In genomic region chr2:48467637-48468036, GRCh38 we compare ENCODE assay signal across 25 cellular contexts.
"Had no signal": no experiment of that assay in that cellular context is flagged by ENCODE, and none has a peak within 500 bp of the region (broad histone marks: within the 10 kb centered on the region; RNA-seq: fewer than 3 reads in every experiment).

No MANE protein-coding gene starts in this region.

- H3K9me3 Mint-ChIP-seq: activated CD8-positive, alpha-beta T cell treated with anti-CD3 and anti-CD28 coated beads for 36 hours; activated naive CD8-positive, alpha-beta T cell treated with anti-CD3 and anti-CD28 coated beads, Interleukin-2, amount 10 ng/mL, durations not matched to agents 7 days and 5 days; activated T-helper 1 cell treated with anti-CD3 and anti-CD28 coated beads, Interleukin-12 subunit alpha, Interleukin-12 subunit beta, Interleukin-2, Interleukin-4 antibody, amounts not matched to agents 30 ng/mL and 10 ng/mL and 1 ng/mL, durations not matched to agents 14 hours and 24 hours and 36 hours; T-helper 1 cell treated with Interleukin-12 subunit alpha and Interleukin-12 subunit beta and Interleukin-4 antibody, amounts not matched to agents 30 μg/mL and 1 μg/mL, for 36 hours had no signal

- H3K9me3 ChIP-seq: breast epithelium, MG63 had no signal

- DNase-seq: activated CD4-positive, CD25-positive, alpha-beta regulatory T cell; activated CD8-positive, alpha-beta memory T cell treated with anti-CD3 and anti-CD28 coated beads, Interleukin-2, amount 50 U/mL, for 4 hours; activated CD8-positive, alpha-beta T cell treated with anti-CD3 and anti-CD28 coated beads for 36 hours; activated effector memory CD4-positive, alpha-beta T cell treated with anti-CD3 and anti-CD28 coated beads, Interleukin-2, amount 50 U/mL, for 16 hours; activated naive CD4-positive, alpha-beta T cell treated with Interleukin-2 at 50 U/mL for 16 hours; activated naive CD8-positive, alpha-beta T cell treated with anti-CD3 and anti-CD28 coated beads, Interleukin-2, amount 10 ng/mL, durations not matched to agents 7 days and 5 days; aorta; central memory CD4-positive, alpha-beta T cell; MG63; MV-4-11; NCI-H1105; NCI-H1436; NCI-H1694 treated with DMSO at 0.1 percent for 48 hours; NCI-H2029 treated with DMSO at 0.1 percent for 48 hours; NCI-H345; NCI-H510A treated with DMSO at 0.1 percent for 48 hours; NCI-H69; NK-92 treated with Interleukin-12 subunit alpha and Interleukin-12 subunit beta, amount 100 ng/mL, for 24 hours; PC-3; SHP77 treated with DMSO at 0.1 percent for 48 hours; T-helper 9 cell had no signal

- H3K4me1 ChIP-seq: breast epithelium had no signal

- H3K27ac ChIP-seq: breast epithelium, VCaP had no signal

- H3K4me3 ChIP-seq: breast epithelium, MG63 had no signal

- H3K27ac Mint-ChIP-seq: activated CD8-positive, alpha-beta T cell treated with anti-CD3 and anti-CD28 coated beads for 36 hours; activated naive CD8-positive, alpha-beta T cell treated with anti-CD3 and anti-CD28 coated beads, Interleukin-2, amount 10 ng/mL, durations not matched to agents 7 days and 5 days; activated T-helper 1 cell treated with anti-CD3 and anti-CD28 coated beads, Interleukin-12 subunit alpha, Interleukin-12 subunit beta, Interleukin-2, Interleukin-4 antibody, amounts not matched to agents 30 ng/mL and 10 ng/mL and 1 ng/mL, durations not matched to agents 14 hours and 24 hours and 36 hours; T-helper 1 cell treated with Interleukin-12 subunit alpha and Interleukin-12 subunit beta and Interleukin-4 antibody, amounts not matched to agents 30 μg/mL and 1 μg/mL, for 36 hours had no signal

- H3K36me3 ChIP-seq: breast epithelium had no signal

- H3K27me3 ChIP-seq: breast epithelium, MG63 had no signal

- ATAC-seq: activated CD8-positive, alpha-beta T cell treated with anti-CD3 and anti-CD28 coated beads for 36 hours; PC-3 had no signal

- H3K27me3 Mint-ChIP-seq: activated CD8-positive, alpha-beta T cell treated with anti-CD3 and anti-CD28 coated beads for 36 hours; activated naive CD8-positive, alpha-beta T cell treated with anti-CD3 and anti-CD28 coated beads, Interleukin-2, amount 10 ng/mL, durations not matched to agents 7 days and 5 days had no signal

- H3K4me3 Mint-ChIP-seq: activated CD8-positive, alpha-beta T cell treated with anti-CD3 and anti-CD28 coated beads for 36 hours; activated naive CD8-positive, alpha-beta T cell treated with anti-CD3 and anti-CD28 coated beads, Interleukin-2, amount 10 ng/mL, durations not matched to agents 7 days and 5 days; activated T-helper 1 cell treated with anti-CD3 and anti-CD28 coated beads, Interleukin-12 subunit alpha, Interleukin-12 subunit beta, Interleukin-2, Interleukin-4 antibody, amounts not matched to agents 30 ng/mL and 10 ng/mL and 1 ng/mL, durations not matched to agents 14 hours and 24 hours and 36 hours; T-helper 1 cell treated with Interleukin-12 subunit alpha and Interleukin-12 subunit beta and Interleukin-4 antibody, amounts not matched to agents 30 μg/mL and 1 μg/mL, for 36 hours had no signal
